ENCODE assay signal across 1 cellular context in the genomic region with DNA sequence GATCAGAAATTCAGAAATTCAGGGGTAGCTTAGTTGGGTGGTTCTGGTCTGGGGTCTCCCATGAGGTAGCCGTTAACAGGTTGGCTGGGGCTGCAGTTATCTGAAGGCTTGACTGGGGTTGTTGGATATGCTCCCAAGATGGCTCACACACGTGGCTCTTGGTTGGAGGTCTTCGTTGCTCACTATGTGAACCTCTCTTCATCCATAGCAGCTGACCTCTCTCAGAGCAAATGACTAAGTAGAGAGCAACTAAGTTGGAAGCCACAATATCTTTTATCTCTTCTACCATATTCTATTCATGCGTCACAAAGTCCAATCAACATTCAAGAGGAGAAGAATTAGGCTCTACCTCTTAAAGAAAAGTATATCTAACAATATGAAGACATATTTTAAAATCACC.
TF ChIP-seq lines count a peak whose summit lies in the region.

No MANE protein-coding gene starts in this region.

TF ChIP-seq in K562, 482 proteins besides CTCF, POLR2A, EP300 and RAD21 (continued from another document):
- TF ChIP-seq, protein P1, sequence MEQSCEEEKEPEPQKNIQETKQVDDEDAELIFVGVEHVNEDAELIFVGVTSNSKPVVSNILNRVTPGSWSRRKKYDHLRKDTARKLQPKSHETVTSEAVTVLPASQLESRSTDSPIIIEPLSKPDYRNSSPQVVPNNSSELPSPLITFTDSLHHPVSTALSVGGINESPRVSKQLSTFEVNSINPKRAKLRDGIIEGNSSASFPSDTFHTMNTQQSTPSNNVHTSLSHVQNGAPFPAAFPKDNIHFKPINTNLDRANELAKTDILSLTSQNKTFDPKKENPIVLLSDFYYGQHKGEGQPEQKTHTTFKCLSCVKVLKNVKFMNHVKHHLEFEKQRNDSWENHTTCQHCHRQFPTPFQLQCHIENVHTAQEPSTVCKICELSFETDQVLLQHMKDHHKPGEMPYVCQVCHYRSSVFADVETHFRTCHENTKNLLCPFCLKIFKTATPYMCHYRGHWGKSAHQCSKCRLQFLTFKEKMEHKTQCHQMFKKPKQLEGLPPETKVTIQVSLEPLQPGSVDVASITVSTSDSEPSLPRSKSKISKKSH (CRISPR knock-in tag; IDR thresholded peaks at IDR 0.05), result no peak
- TF ChIP-seq, protein P2, sequence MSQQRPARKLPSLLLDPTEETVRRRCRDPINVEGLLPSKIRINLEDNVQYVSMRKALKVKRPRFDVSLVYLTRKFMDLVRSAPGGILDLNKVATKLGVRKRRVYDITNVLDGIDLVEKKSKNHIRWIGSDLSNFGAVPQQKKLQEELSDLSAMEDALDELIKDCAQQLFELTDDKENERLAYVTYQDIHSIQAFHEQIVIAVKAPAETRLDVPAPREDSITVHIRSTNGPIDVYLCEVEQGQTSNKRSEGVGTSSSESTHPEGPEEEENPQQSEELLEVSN (IDR thresholded peaks at IDR 0.05; ENCODE audit: borderline replicate concordance in 1 of 2, extremely low read depth in 1 of 2, insufficient read depth in 1 of 2, insufficient read length in 1 of 2, low read depth in 1 of 2, low read length in 1 of 2, poor library complexity in 1 of 2, severe bottlenecking in 1 of 2), result peak in 1 of 2 experiments; percentile 46
- TF ChIP-seq, protein P3, sequence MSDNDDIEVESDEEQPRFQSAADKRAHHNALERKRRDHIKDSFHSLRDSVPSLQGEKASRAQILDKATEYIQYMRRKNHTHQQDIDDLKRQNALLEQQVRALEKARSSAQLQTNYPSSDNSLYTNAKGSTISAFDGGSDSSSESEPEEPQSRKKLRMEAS (CRISPR knock-in tag; IDR thresholded peaks at IDR 0.05), result peak; percentile 37; the same call in 1 of the 2 replicates
- TF ChIP-seq MECOM (CRISPR knock-in tag; IDR thresholded peaks at IDR 0.05) (no peak), ZNF764 (CRISPR knock-in tag; IDR thresholded peaks at IDR 0.05; ENCODE audit: low read depth) (no peak), MED1 (CRISPR knock-in tag; IDR thresholded peaks at IDR 0.05; ENCODE audit: borderline replicate concordance) (no peak), TCF3 (CRISPR knock-in tag; IDR thresholded peaks at IDR 0.05) (peak; percentile 31; the same call in 1 of the 2 replicates), MTF1 (CRISPR knock-in tag; IDR thresholded peaks at IDR 0.05; ENCODE audit: borderline replicate concordance) (no peak), ASH1L (IDR thresholded peaks at IDR 0.05; ENCODE audit: borderline replicate concordance, low read depth, partially characterized antibody) (no peak), TRIM24 (IDR thresholded peaks at IDR 0.05) (0 out of 4 replicates have a peak, but pooled peaks of 1 of the 2 experiments have one; percentile 15), HNRNPLL (IDR thresholded peaks at IDR 0.05; ENCODE audit: low read depth, low read length, poor library complexity, severe bottlenecking) (no peak), CBX3 (IDR thresholded peaks at IDR 0.05; ENCODE audit: borderline replicate concordance in 1 of 2, low read length in 2 of 2) (0 out of 3 replicates have a peak, but pooled peaks of 1 of the 2 experiments have one; percentile 39), EHMT2 (IDR thresholded peaks at IDR 0.05) (peak; percentile 63; the same call in 1 of the 2 replicates)
- TF ChIP-seq, protein P4, sequence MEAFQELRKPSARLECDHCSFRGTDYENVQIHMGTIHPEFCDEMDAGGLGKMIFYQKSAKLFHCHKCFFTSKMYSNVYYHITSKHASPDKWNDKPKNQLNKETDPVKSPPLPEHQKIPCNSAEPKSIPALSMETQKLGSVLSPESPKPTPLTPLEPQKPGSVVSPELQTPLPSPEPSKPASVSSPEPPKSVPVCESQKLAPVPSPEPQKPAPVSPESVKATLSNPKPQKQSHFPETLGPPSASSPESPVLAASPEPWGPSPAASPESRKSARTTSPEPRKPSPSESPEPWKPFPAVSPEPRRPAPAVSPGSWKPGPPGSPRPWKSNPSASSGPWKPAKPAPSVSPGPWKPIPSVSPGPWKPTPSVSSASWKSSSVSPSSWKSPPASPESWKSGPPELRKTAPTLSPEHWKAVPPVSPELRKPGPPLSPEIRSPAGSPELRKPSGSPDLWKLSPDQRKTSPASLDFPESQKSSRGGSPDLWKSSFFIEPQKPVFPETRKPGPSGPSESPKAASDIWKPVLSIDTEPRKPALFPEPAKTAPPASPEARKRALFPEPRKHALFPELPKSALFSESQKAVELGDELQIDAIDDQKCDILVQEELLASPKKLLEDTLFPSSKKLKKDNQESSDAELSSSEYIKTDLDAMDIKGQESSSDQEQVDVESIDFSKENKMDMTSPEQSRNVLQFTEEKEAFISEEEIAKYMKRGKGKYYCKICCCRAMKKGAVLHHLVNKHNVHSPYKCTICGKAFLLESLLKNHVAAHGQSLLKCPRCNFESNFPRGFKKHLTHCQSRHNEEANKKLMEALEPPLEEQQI (IDR thresholded peaks at IDR 0.05), result peak; percentile 17; the same call in 1 of the 2 replicates
- TF ChIP-seq, protein P5, sequence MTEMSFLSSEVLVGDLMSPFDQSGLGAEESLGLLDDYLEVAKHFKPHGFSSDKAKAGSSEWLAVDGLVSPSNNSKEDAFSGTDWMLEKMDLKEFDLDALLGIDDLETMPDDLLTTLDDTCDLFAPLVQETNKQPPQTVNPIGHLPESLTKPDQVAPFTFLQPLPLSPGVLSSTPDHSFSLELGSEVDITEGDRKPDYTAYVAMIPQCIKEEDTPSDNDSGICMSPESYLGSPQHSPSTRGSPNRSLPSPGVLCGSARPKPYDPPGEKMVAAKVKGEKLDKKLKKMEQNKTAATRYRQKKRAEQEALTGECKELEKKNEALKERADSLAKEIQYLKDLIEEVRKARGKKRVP (CRISPR knock-in tag; IDR thresholded peaks at IDR 0.05), result no peak
- TF ChIP-seq, protein P6, sequence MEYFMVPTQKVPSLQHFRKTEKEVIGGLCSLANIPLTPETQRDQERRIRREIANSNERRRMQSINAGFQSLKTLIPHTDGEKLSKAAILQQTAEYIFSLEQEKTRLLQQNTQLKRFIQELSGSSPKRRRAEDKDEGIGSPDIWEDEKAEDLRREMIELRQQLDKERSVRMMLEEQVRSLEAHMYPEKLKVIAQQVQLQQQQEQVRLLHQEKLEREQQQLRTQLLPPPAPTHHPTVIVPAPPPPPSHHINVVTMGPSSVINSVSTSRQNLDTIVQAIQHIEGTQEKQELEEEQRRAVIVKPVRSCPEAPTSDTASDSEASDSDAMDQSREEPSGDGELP (CRISPR knock-in tag; IDR thresholded peaks at IDR 0.05; ENCODE audit: borderline replicate concordance), result 0 out of 2 replicates have a peak, but pooled peaks have one; percentile 16
- TF ChIP-seq, protein P7, sequence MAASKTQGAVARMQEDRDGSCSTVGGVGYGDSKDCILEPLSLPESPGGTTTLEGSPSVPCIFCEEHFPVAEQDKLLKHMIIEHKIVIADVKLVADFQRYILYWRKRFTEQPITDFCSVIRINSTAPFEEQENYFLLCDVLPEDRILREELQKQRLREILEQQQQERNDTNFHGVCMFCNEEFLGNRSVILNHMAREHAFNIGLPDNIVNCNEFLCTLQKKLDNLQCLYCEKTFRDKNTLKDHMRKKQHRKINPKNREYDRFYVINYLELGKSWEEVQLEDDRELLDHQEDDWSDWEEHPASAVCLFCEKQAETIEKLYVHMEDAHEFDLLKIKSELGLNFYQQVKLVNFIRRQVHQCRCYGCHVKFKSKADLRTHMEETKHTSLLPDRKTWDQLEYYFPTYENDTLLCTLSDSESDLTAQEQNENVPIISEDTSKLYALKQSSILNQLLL (CRISPR knock-in tag; IDR thresholded peaks at IDR 0.05; ENCODE audit: borderline replicate concordance), result no peak
